In the genomic region with DNA sequence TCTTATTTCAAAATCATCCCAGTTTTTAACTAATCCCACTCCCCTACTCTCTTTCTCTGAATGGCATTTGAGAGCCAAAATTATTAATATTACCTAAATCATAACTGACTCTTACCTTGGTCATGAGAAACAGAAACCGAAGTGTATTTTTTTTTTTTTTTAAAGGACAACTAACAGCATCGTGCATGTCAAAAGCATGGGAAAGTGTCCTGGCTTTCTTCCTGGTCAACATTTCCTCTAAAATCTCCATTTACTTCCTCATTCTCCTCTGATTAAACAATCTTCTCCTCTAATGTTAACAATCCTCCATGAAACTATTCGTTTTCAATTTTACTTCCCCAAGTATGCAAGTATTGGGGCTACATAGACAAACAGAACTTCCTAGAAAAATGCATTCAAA, we compare ENCODE assay signal across 18 cellular contexts. TPM values are rescaled to one million over a fixed set of nuclear protein-coding genes. Genes with fewer than 3 reads are reported as not detected.
DNase-seq lines count a peak whose midpoint lies in the region; TF ChIP-seq lines count a peak whose summit lies in the region.
"Had no signal": no experiment of that assay in that cellular context is flagged by ENCODE, and none has a peak within 500 bp of the region (broad histone marks: within the 10 kb centered on the region; RNA-seq: fewer than 3 reads in every experiment).

No MANE protein-coding gene starts in this region.

- H3F3A ChIP-seq in Loucy (ENCODE audit: low read depth) = no peaks in the 10 kb centered on the region

- no peak overlapping the region for H3K23ac ChIP-seq in mesendoderm (ENCODE audit: low read length)

- H3K27ac Mint-ChIP-seq in Calu3 (ENCODE audit: unreplicated experiment) = peak overlapping the region; percentile 84
- peak overlapping the region; percentile 28 for H3K27ac Mint-ChIP-seq in endothelial cell (ENCODE audit: unreplicated experiment)
- H3K27ac Mint-ChIP-seq in nephron progenitor cell = no peak overlapping the region
- no peak overlapping the region for H3K27ac Mint-ChIP-seq in activated CD4-positive, alpha-beta T cell treated with anti-CD3 and anti-CD28 coated beads, Interleukin-2, amount 10 ng/mL, durations not matched to agents 7 days and 5 days
- H3K27ac Mint-ChIP-seq: activated naive CD8-positive, alpha-beta T cell treated with anti-CD3 and anti-CD28 coated beads, Interleukin-2, amount 10 ng/mL, durations not matched to agents 7 days and 5 days; stimulated activated effector memory CD8-positive, alpha-beta T cell treated with anti-CD3 and anti-CD28 coated beads, Interleukin-12 subunit alpha, Interleukin-12 subunit beta, amount 100 ng/mL, for 72 hours had no signal

- H3K18ac ChIP-seq in mesendoderm (ENCODE audit: low read length) = no peak overlapping the region

- H3K27me3 Mint-ChIP-seq in Calu3 (ENCODE audit: unreplicated experiment) (no peaks in the 10 kb centered on the region), endothelial cell (ENCODE audit: unreplicated experiment) (no peaks in the 10 kb centered on the region), nephron progenitor cell (ENCODE audit: low read depth, poor library complexity) (no peaks in the 10 kb centered on the region)
- no peaks in the 10 kb centered on the region for H3K27me3 Mint-ChIP-seq in activated CD4-positive, alpha-beta T cell treated with anti-CD3 and anti-CD28 coated beads, Interleukin-2, amount 10 ng/mL, durations not matched to agents 7 days and 5 days
- H3K27me3 Mint-ChIP-seq: activated naive CD8-positive, alpha-beta T cell treated with anti-CD3 and anti-CD28 coated beads, Interleukin-2, amount 10 ng/mL, durations not matched to agents 7 days and 5 days had no signal

- no peak overlapping the region for H3K27ac ChIP-seq in mesendoderm (ENCODE audit: low read depth, low read length)
- H3K27ac ChIP-seq: coronary artery, foreskin keratinocyte, SK-N-MC had no signal

- no peaks in the 10 kb centered on the region for H3K79me1 ChIP-seq in mesendoderm (ENCODE audit: low read length)

- H3K9me2 ChIP-seq in Loucy (replicated peaks; ENCODE audit: low read depth, low read length) = no peaks in the 10 kb centered on the region

- H4K20me1 ChIP-seq in Loucy (ENCODE audit: insufficient read depth, low read length, poor library complexity, severe bottlenecking) = peaks cover 7% of the 10 kb centered on the region

- DNase-seq in Calu3 = no peak
- no peak for DNase-seq in endothelial cell (ENCODE audit: low spot score)
- DNase-seq in nephron progenitor cell = no peak
- no peak for DNase-seq in activated CD4-positive, alpha-beta T cell treated with anti-CD3 and anti-CD28 coated beads, Interleukin-2, amount 10 ng/mL, durations not matched to agents 7 days and 5 days
- DNase-seq in NCI-H1092 treated with DMSO at 0.1 percent for 48 hours (lab: John Stamatoyannopoulos, UW) = no peak
- DNase-seq in mesendoderm = no peak
- DNase-seq in C1 segment of cervical spinal cord (lab: John Stamatoyannopoulos, UW) = no peak
- DNase-seq: activated CD8-positive, alpha-beta memory T cell treated with anti-CD3 and anti-CD28 coated beads, Interleukin-2, amount 50 U/mL, for 4 hours; activated naive CD8-positive, alpha-beta T cell treated with anti-CD3 and anti-CD28 coated beads, Interleukin-2, amount 10 ng/mL, durations not matched to agents 7 days and 5 days; foreskin keratinocyte; NCI-H1694; NK-92 treated with Interleukin-12 subunit alpha and Interleukin-12 subunit beta, amount 100 ng/mL, for 24 hours; retina; stimulated activated CD4-positive, alpha-beta T cell treated with anti-CD3 and anti-CD28 coated beads, Interleukin-4, amount 100 ng/mL, for 1 hour had no signal

- no peak overlapping the region for H2BK5ac ChIP-seq in mesendoderm (ENCODE audit: low read length)

- H3K4me1 Mint-ChIP-seq in Calu3 (ENCODE audit: low read depth, unreplicated experiment) = peaks cover 24% of the 10 kb centered on the region
- peaks cover 14% of the 10 kb centered on the region for H3K4me1 Mint-ChIP-seq in endothelial cell (ENCODE audit: unreplicated experiment)
- peaks cover 35% of the 10 kb centered on the region for H3K4me1 Mint-ChIP-seq in nephron progenitor cell
- peaks cover 16% of the 10 kb centered on the region for H3K4me1 Mint-ChIP-seq in activated CD4-positive, alpha-beta T cell treated with anti-CD3 and anti-CD28 coated beads, Interleukin-2, amount 10 ng/mL, durations not matched to agents 7 days and 5 days

- peaks cover 58% of the 10 kb centered on the region for H3K79me2 ChIP-seq in Loucy (ENCODE audit: insufficient read depth, low read length)
- H3K79me2 ChIP-seq in mesendoderm (ENCODE audit: control insufficient read depth, insufficient read depth, low read length) = no peaks in the 10 kb centered on the region

- CTCF ChIA-PET in Calu3 (lab: Charles Lee) = no interaction called here
- CTCF ChIA-PET in activated CD4-positive, alpha-beta T cell treated with anti-CD3 and anti-CD28 coated beads, Interleukin-2, amount 10 ng/mL, durations not matched to agents 7 days and 5 days (lab: Charles Lee) = no interaction called here

- H3K4ac ChIP-seq in mesendoderm (ENCODE audit: low read depth, low read length) = no peak overlapping the region

- no TSS peak for BruUV-seq in Calu3 (replicated peaks; lab: Mats Ljungman, UMichigan)

- no peak overlapping the region for H2BK120ac ChIP-seq in mesendoderm (ENCODE audit: low read depth, low read length)

- H3K9me3 Mint-ChIP-seq in Calu3 (ENCODE audit: low read depth, unreplicated experiment) (no peaks in the 10 kb centered on the region), endothelial cell (ENCODE audit: unreplicated experiment) (no peaks in the 10 kb centered on the region), nephron progenitor cell (peaks cover 9% of the 10 kb centered on the region)
- no peaks in the 10 kb centered on the region for H3K9me3 Mint-ChIP-seq in activated CD4-positive, alpha-beta T cell treated with anti-CD3 and anti-CD28 coated beads, Interleukin-2, amount 10 ng/mL, durations not matched to agents 7 days and 5 days
- H3K9me3 Mint-ChIP-seq: activated naive CD8-positive, alpha-beta T cell treated with anti-CD3 and anti-CD28 coated beads, Interleukin-2, amount 10 ng/mL, durations not matched to agents 7 days and 5 days; stimulated activated effector memory CD8-positive, alpha-beta T cell treated with anti-CD3 and anti-CD28 coated beads, Interleukin-12 subunit alpha, Interleukin-12 subunit beta, amount 100 ng/mL, for 72 hours had no signal

- intact Hi-C loops in Calu3 (cut with micrococcal nuclease; ENCODE audit: unreplicated experiment) = loop anchor here (5.0 kb wide), 1 partner anchor 107 kb away; no protein-coding TSS in a partner anchor

- peak overlapping the region; percentile 46 for H3K4me3 Mint-ChIP-seq in Calu3 (ENCODE audit: low read depth, unreplicated experiment)
- no peak overlapping the region for H3K4me3 Mint-ChIP-seq in endothelial cell (ENCODE audit: unreplicated experiment)
- peak overlapping the region; percentile 60 for H3K4me3 Mint-ChIP-seq in nephron progenitor cell
- no peak overlapping the region for H3K4me3 Mint-ChIP-seq in activated CD4-positive, alpha-beta T cell treated with anti-CD3 and anti-CD28 coated beads, Interleukin-2, amount 10 ng/mL, durations not matched to agents 7 days and 5 days
- H3K4me3 Mint-ChIP-seq: stimulated activated effector memory CD8-positive, alpha-beta T cell treated with anti-CD3 and anti-CD28 coated beads, Interleukin-12 subunit alpha, Interleukin-12 subunit beta, amount 100 ng/mL, for 72 hours had no signal

- peak overlapping the region; percentile 27 for H3K9ac ChIP-seq in Loucy (ENCODE audit: low read depth, low read length, poor library complexity, severe bottlenecking)
- no peak overlapping the region for H3K9ac ChIP-seq in mesendoderm (ENCODE audit: low read length)

- H2AFZ ChIP-seq in Loucy (ENCODE audit: low read length) = no peak overlapping the region

- H3K36me3 ChIP-seq in Loucy (ENCODE audit: insufficient read depth, low read length) (no peaks in the 10 kb centered on the region), mesendoderm (ENCODE audit: control insufficient read depth, insufficient read depth, low read length) (no peaks in the 10 kb centered on the region)

- H3K4me2 ChIP-seq in Loucy (ENCODE audit: low read depth, low read length, poor library complexity, severe bottlenecking) (peak overlapping the region; percentile 85), mesendoderm (ENCODE audit: low read length) (no peak overlapping the region)

- POLR2A ChIA-PET in activated CD4-positive, alpha-beta T cell treated with anti-CD3 and anti-CD28 coated beads, Interleukin-2, amount 10 ng/mL, durations not matched to agents 7 days and 5 days (lab: Charles Lee) = no interaction called here

- H3K27me3 ChIP-seq in Loucy (ENCODE audit: insufficient read depth, low read length, poor library complexity, severe bottlenecking) (no peaks in the 10 kb centered on the region), mesendoderm (ENCODE audit: insufficient read depth, low read length, poor library complexity) (no peaks in the 10 kb centered on the region)
- H3K27me3 ChIP-seq: foreskin keratinocyte had no signal

- no peak overlapping the region for H3K56ac ChIP-seq in mesendoderm (ENCODE audit: low read length)

- no CpG with 5 or more reads among the region's 3 CpGs for WGBS in mesendoderm (ENCODE audit: extremely low coverage, insufficient coverage, low lambda C conversion rate)

- peaks cover 31% of the 10 kb centered on the region for H3K4me1 ChIP-seq in Loucy (ENCODE audit: insufficient read depth, low read length, poor library complexity, severe bottlenecking)
- H3K4me1 ChIP-seq in mesendoderm (ENCODE audit: control insufficient read depth, low read depth, low read length) = no peaks in the 10 kb centered on the region
- H3K4me1 ChIP-seq: foreskin keratinocyte had no signal

- H3K36me3 Mint-ChIP-seq in Calu3 (ENCODE audit: insufficient read depth, unreplicated experiment) (peaks cover 19% of the 10 kb centered on the region), endothelial cell (ENCODE audit: low read depth, unreplicated experiment) (no peaks in the 10 kb centered on the region), nephron progenitor cell (ENCODE audit: low read depth) (peaks cover 19% of the 10 kb centered on the region)
- H3K36me3 Mint-ChIP-seq in activated CD4-positive, alpha-beta T cell treated with anti-CD3 and anti-CD28 coated beads, Interleukin-2, amount 10 ng/mL, durations not matched to agents 7 days and 5 days (ENCODE audit: low read depth) = peaks cover 2% of the 10 kb centered on the region
- H3K36me3 Mint-ChIP-seq: activated naive CD8-positive, alpha-beta T cell treated with anti-CD3 and anti-CD28 coated beads, Interleukin-2, amount 10 ng/mL, durations not matched to agents 7 days and 5 days had no signal

- no peak overlapping the region for H4K8ac ChIP-seq in mesendoderm (ENCODE audit: low read depth, low read length)

- no peak overlapping the region for H2BK15ac ChIP-seq in mesendoderm (replicated peaks; ENCODE audit: low read depth)

- no peak for TF ChIP-seq CTCF in Calu3 (IDR thresholded peaks at IDR 0.05; ENCODE audit: unreplicated experiment)
- TF ChIP-seq CTCF in Loucy (conservative IDR thresholded peaks at IDR 0.05; ENCODE audit: low read length) = no peak
- no peak for TF ChIP-seq CTCF in endothelial cell (IDR thresholded peaks at IDR 0.05; ENCODE audit: unreplicated experiment)
- TF ChIP-seq CTCF in nephron progenitor cell (IDR thresholded peaks at IDR 0.05) = no peak

- H3K4me3 ChIP-seq in Loucy (ENCODE audit: low read length, poor library complexity, severe bottlenecking) (peak overlapping the region; percentile 17), mesendoderm (ENCODE audit: low read length) (no peak overlapping the region)
- H3K4me3 ChIP-seq: coronary artery, SK-N-MC had no signal

- H3K9me3 ChIP-seq in Loucy (ENCODE audit: insufficient read depth, low read depth, low read length) = no peaks in the 10 kb centered on the region

- H2AK5ac ChIP-seq in mesendoderm (ENCODE audit: low read length) = no peak overlapping the region

- H4K5ac ChIP-seq in mesendoderm (ENCODE audit: low read length) = no peak overlapping the region

RNA-seq across cellular contexts. Expression of a gene that starts 2.1 kb away (rescaled TPM):
- 11.4 and 14.1 TPM in 2 replicates for total RNA-seq in Calu3 (2022)
- 7.2 TPM for total RNA-seq in endothelial cell (ENCODE audit: unreplicated experiment)
- 1 to 10 TPM; 1.5 to 1.9 TPM for total RNA-seq in activated CD4-positive, alpha-beta T cell treated with anti-CD3 and anti-CD28 coated beads, Interleukin-2, amount 10 ng/mL, durations not matched to agents 7 days and 5 days
- polyA plus RNA-seq in mesendoderm (2013, experiment 1 of 2) = 2.1 TPM
- polyA plus RNA-seq in mesendoderm (2013, experiment 2 of 2) = 2.1 TPM

RNA-seq across cellular contexts. Expression of a gene that starts 2.5 kb away (rescaled TPM):
- 30.6 and 36.6 TPM in 2 replicates for total RNA-seq in Calu3 (2022)
- 45.0 TPM for total RNA-seq in endothelial cell (ENCODE audit: unreplicated experiment)
- 10 to 100 TPM; 15.6 to 16.3 TPM for total RNA-seq in activated CD4-positive, alpha-beta T cell treated with anti-CD3 and anti-CD28 coated beads, Interleukin-2, amount 10 ng/mL, durations not matched to agents 7 days and 5 days
- 19.0 TPM for polyA plus RNA-seq in mesendoderm (2013, experiment 1 of 2)
- polyA plus RNA-seq in mesendoderm (2013, experiment 2 of 2) = 18.3 TPM

Comparison
In these comparisons a context has a peak if more than half of its experiments do, and no peak if none do; other contexts are left out.
1. H3K27ac Mint-ChIP-seq: peak in Calu3 (single experiment) and endothelial cell (single experiment); none in nephron progenitor cell (single experiment) and activated CD4-positive, alpha-beta T cell treated with anti-CD3 and anti-CD28 coated beads, Interleukin-2, amount 10 ng/mL, durations not matched to agents 7 days and 5 days (single experiment).
2. H3K4me3 Mint-ChIP-seq: peak in Calu3 (single experiment) and nephron progenitor cell (single experiment); none in endothelial cell (single experiment) and activated CD4-positive, alpha-beta T cell treated with anti-CD3 and anti-CD28 coated beads, Interleukin-2, amount 10 ng/mL, durations not matched to agents 7 days and 5 days (single experiment).